Comparison of ENCODE assay signal across 8 cellular contexts in the genomic region with DNA sequence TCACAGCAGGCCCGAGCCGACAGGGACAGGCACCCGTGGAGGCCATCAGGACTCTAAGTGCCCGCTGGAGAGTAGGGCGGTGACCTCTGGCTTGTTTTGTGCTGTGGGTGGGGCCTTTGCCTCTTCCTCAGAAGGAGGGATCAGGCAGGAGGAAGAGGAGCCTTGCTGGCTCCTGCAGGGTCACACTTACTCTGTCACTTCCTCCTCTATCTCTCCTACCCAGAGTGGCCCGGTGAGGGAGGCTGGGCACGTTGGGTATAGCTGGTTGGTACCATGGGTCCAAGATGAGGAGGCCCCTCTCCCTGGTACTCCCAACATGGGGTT.
"Had no signal": no experiment of that assay in that cellular context is flagged by ENCODE, and none has a peak within 500 bp of the region (broad histone marks: within the 10 kb centered on the region; RNA-seq: fewer than 3 reads in every experiment).

No MANE protein-coding gene starts in this region.

- H3K27ac ChIP-seq: transverse colon, VCaP had no signal

- H3K36me3 ChIP-seq: transverse colon had no signal

- H3K4me3 ChIP-seq: transverse colon had no signal

- DNase-seq: activated CD4-positive, alpha-beta memory T cell treated with anti-CD3 and anti-CD28 coated beads for 36 hours; activated gamma-delta T cell; cerebellar nuclear complex; dermis blood vessel endothelial cell; mesenchymal stem cell; small intestine; transverse colon had no signal

- H3K9me3 ChIP-seq: transverse colon had no signal

- H3K4me1 ChIP-seq: transverse colon had no signal

- H3K27me3 ChIP-seq: transverse colon had no signal
